ENCODE assay signal across 9 cellular contexts in genomic region chr1:27402349-27402754, GRCh38. TPM values are rescaled to one million over a fixed set of nuclear protein-coding genes. Genes with fewer than 3 reads are reported as not detected.
DNase-seq lines count a peak whose midpoint lies in the region; ATAC-seq and TF ChIP-seq lines count a peak whose summit lies in the region.
"Had no signal": no experiment of that assay in that cellular context is flagged by ENCODE, and none has a peak within 500 bp of the region (broad histone marks: within the 10 kb centered on the region; RNA-seq: fewer than 3 reads in every experiment).

No MANE protein-coding gene starts in this region.

- no peak overlapping the region for H3K27ac Mint-ChIP-seq in Caco-2 (ENCODE audit: unreplicated experiment)

- H3K27ac ChIP-seq in PC-3 (ENCODE audit: low read length) (no peak overlapping the region), esophagus (ENCODE audit: low read depth in 2 of 2, low read length in 1 of 2) (peak overlapping the region; percentile 82 to 97), muscle layer of colon (ENCODE audit: low read depth, low read length) (peak overlapping the region; percentile 81), uterus (peak overlapping the region; percentile 81 to 84)

- POLR2A ChIA-PET in PC-3 (lab: Charles Lee; ENCODE audit: unreplicated experiment) = no interaction called here
- POLR2A ChIA-PET in Caco-2 (lab: Charles Lee) = no interaction called here

- H3K9me3 Mint-ChIP-seq in Caco-2 (ENCODE audit: unreplicated experiment) = no peaks in the 10 kb centered on the region
- H3K9me3 Mint-ChIP-seq: activated naive CD4-positive, alpha-beta T cell treated with anti-CD3 and anti-CD28 coated beads, Interleukin-2, amount 50 U/mL, for 24 hours had no signal

- no peak overlapping the region for H3K4me2 ChIP-seq in PC-3 (ENCODE audit: low read length)

- H3K4me1 ChIP-seq in PC-3 (ENCODE audit: insufficient read depth, low read length) (peaks cover 3% of the 10 kb centered on the region; the same call in 1 of the 2 replicates), esophagus (ENCODE audit: control insufficient read depth in 2 of 2, insufficient read depth in 2 of 2, low read length in 1 of 2) (peaks cover 9 to 24% of the 10 kb centered on the region in 2 donors), muscle layer of colon (ENCODE audit: insufficient read depth, low read length) (peaks cover 63% of the 10 kb centered on the region), uterus (peaks cover 6 to 23% of the 10 kb centered on the region in 2 donors), Caco-2 (peaks cover 8% of the 10 kb centered on the region; the same call in 1 of the 2 replicates)

- peak; percentile 17 for ATAC-seq in PC-3
- ATAC-seq in GM19467 (IDR thresholded peaks at IDR 0.05; ENCODE audit: unreplicated experiment) = no peak

- no peaks in the 10 kb centered on the region for H3K27me3 Mint-ChIP-seq in Caco-2 (ENCODE audit: insufficient read depth, unreplicated experiment)
- H3K27me3 Mint-ChIP-seq: activated naive CD4-positive, alpha-beta T cell treated with anti-CD3 and anti-CD28 coated beads, Interleukin-2, amount 50 U/mL, for 24 hours had no signal

- H3K4me3 ChIP-seq in PC-3 (ENCODE audit: low read length) (no peak overlapping the region), esophagus (ENCODE audit: low read depth in 1 of 2, low read length in 2 of 2) (no peak overlapping the region), muscle layer of colon (ENCODE audit: low read depth in 1 of 2, low read length in 2 of 2) (no peak overlapping the region), uterus (no peak overlapping the region), Caco-2 (ENCODE audit: low read depth, low read length) (no peak overlapping the region)

- peak; percentile 57 for TF ChIP-seq CTCF in PC-3 (conservative IDR thresholded peaks at IDR 0.05; ENCODE audit: low read depth, low read length)
- peak; percentile 65 to 69 (median 66) for TF ChIP-seq CTCF in uterus (IDR thresholded peaks at IDR 0.05)
- TF ChIP-seq CTCF in Caco-2 (IDR thresholded peaks at IDR 0.05; ENCODE audit: insufficient read depth in 1 of 2, low read depth in 1 of 2, low read length in 1 of 2, severe bottlenecking in 1 of 2, unreplicated experiment in 1 of 2) = no peak

- no peak for TF ChIP-seq POLR2A in uterus (IDR thresholded peaks at IDR 0.05)

- no peaks in the 10 kb centered on the region for H3F3A ChIP-seq in PC-3 (ENCODE audit: low read length, unreplicated experiment)

- H3K9me3 ChIP-seq in PC-3 (ENCODE audit: low read length) = no peaks in the 10 kb centered on the region
- H3K9me3 ChIP-seq in esophagus (ENCODE audit: control insufficient read depth in 2 of 2, insufficient read depth in 1 of 2, low read depth in 1 of 2, low read length in 1 of 2) = no peaks in the 10 kb centered on the region
- no peaks in the 10 kb centered on the region for H3K9me3 ChIP-seq in muscle layer of colon (ENCODE audit: low read length)
- no peaks in the 10 kb centered on the region for H3K9me3 ChIP-seq in uterus
- H3K9me3 ChIP-seq in Caco-2 = no peaks in the 10 kb centered on the region

- H3K36me3 ChIP-seq in PC-3 (ENCODE audit: low read depth, low read length) (peaks cover 2% of the 10 kb centered on the region), esophagus (ENCODE audit: control insufficient read depth in 2 of 2, insufficient read depth in 2 of 2, low read length in 1 of 2) (peaks cover 6% of the 10 kb centered on the region in 2 donors), muscle layer of colon (ENCODE audit: insufficient read depth, low read length) (peaks cover 8% of the 10 kb centered on the region), uterus (no peaks in the 10 kb centered on the region), Caco-2 (ENCODE audit: control insufficient read depth, insufficient read depth, low read length) (no peaks in the 10 kb centered on the region)

- DNase-seq in NOMO-1 treated with DMSO at 0.1 percent for 48 hours (lab: John Stamatoyannopoulos, UW; ENCODE audit: unreplicated experiment) = peak; percentile 44
- DNase-seq in NOMO-1 treated with dmso at 0.1 percent for 144 hours (lab: John Stamatoyannopoulos, UW; ENCODE audit: unreplicated experiment) = no peak
- DNase-seq in PC-3 = peak; percentile 53
- DNase-seq in uterus = peak; percentile 72 to 75
- no peak for DNase-seq in Caco-2

- H4K20me1 ChIP-seq in PC-3 (ENCODE audit: low read length) = no peaks in the 10 kb centered on the region

- no peaks in the 10 kb centered on the region for H3K27me3 ChIP-seq in PC-3 (ENCODE audit: low read length)
- H3K27me3 ChIP-seq in esophagus (ENCODE audit: control insufficient read depth in 1 of 2, insufficient read depth in 2 of 2, low read length in 2 of 2) = no peaks in the 10 kb centered on the region
- H3K27me3 ChIP-seq in muscle layer of colon (ENCODE audit: control insufficient read depth in 1 of 2, insufficient read depth in 2 of 2, low read length in 2 of 2) = no peaks in the 10 kb centered on the region
- H3K27me3 ChIP-seq in uterus = no peaks in the 10 kb centered on the region
- no peaks in the 10 kb centered on the region for H3K27me3 ChIP-seq in Caco-2 (replicated peaks; ENCODE audit: control insufficient read depth, insufficient read depth, low read length)

- BruUV-seq in PC-3 (replicated peaks; lab: Mats Ljungman, UMichigan) (no TSS peak), Caco-2 (replicated peaks; lab: Mats Ljungman, UMichigan) (no TSS peak)

- H3K36me3 Mint-ChIP-seq in Caco-2 (ENCODE audit: insufficient read depth, unreplicated experiment) = peaks cover 28% of the 10 kb centered on the region

- CTCF ChIA-PET in PC-3 (lab: Charles Lee) (no interaction called here), Caco-2 (lab: Charles Lee) (interaction anchor here (0.6 to 1.3 kb wide), 3 partner anchors 14 to 94 kb away, joined by 3 to 4 read pairs (median 3); partner anchors contain the start of gene MAP3K6)

- intact Hi-C loops in PC-3 (cut with micrococcal nuclease) = loop anchor here (5.0 kb wide), 1 partner anchor 260 kb away; no protein-coding TSS in a partner anchor
- intact Hi-C loops in uterus (cut with DNase I; ENCODE audit: low total_unique reads) = loop anchor here (5.0 kb wide), 1 partner anchor 205 kb away; no protein-coding TSS in a partner anchor
- intact Hi-C loops in Caco-2 (cut with micrococcal nuclease; ENCODE audit: unreplicated experiment) = no loop called here

- H3K9me2 ChIP-seq in PC-3 (replicated peaks; ENCODE audit: low read length) = no peaks in the 10 kb centered on the region

- H3K9ac ChIP-seq in PC-3 (ENCODE audit: low read length) (no peak overlapping the region), muscle layer of colon (ENCODE audit: low read length) (no peak overlapping the region)

- peaks cover 6% of the 10 kb centered on the region for H3K4me1 Mint-ChIP-seq in Caco-2 (ENCODE audit: low read depth, unreplicated experiment)

- H3K4me3 Mint-ChIP-seq in Caco-2 (ENCODE audit: unreplicated experiment) = no peak overlapping the region

- H2AFZ ChIP-seq in PC-3 (ENCODE audit: low read length) = no peak overlapping the region

- 27 to 33% methylated on average over 8 of the region's 8 CpGs for WGBS in esophagus, 2 donors

- no peaks in the 10 kb centered on the region for H3K79me2 ChIP-seq in PC-3 (ENCODE audit: low read length)

RNA-seq across cellular contexts. Expression of gene GPR3, which starts 9.9 kb away (rescaled TPM):
- total RNA-seq in PC-3 (2014; rRNA removed) = 4.7 TPM in 2 replicates
- polyA plus RNA-seq in esophagus = under 1 TPM; 0.22 to 0.25 TPM
- 1 to 10 TPM in 1 of 4 donors, under 1 TPM in 1, not detected in 2; 0.55 to 1.9 TPM for total RNA-seq in uterus
- 0.91 and 1.2 TPM in 2 replicates for total RNA-seq in Caco-2 (2022)

RNA-seq across cellular contexts. Expression of gene CD164L2, which starts 19.2 kb away (rescaled TPM):
- total RNA-seq in PC-3 (2014; rRNA removed) (0.40 and 0.47 TPM in 2 replicates), uterus (under 1 TPM in 1 of 4 donors, not detected in 3; 0.69 TPM), Caco-2 (2022) (0.21 TPM in 1 of 2 replicates, not detected in the other)
- polyA plus RNA-seq in esophagus = 10 to 100 TPM; 10.5 to 14.5 TPM

RNA-seq across cellular contexts. Expression of gene FCN3, which starts 27.7 kb away (rescaled TPM):
- total RNA-seq in PC-3 (2014; rRNA removed) = not detected in 2 replicates
- 1 to 10 TPM; 1.6 to 2.6 TPM for polyA plus RNA-seq in esophagus
- 1 to 10 TPM in 3 of 4 donors, not detected in 1; 2.1 to 4.7 (median 2.4) TPM for total RNA-seq in uterus
- not detected in 2 replicates for total RNA-seq in Caco-2 (2022)

RNA-seq across cellular contexts. Expression of gene MAP3K6, which starts 35.6 kb away (rescaled TPM):
- total RNA-seq in PC-3 (2014; rRNA removed) = 25.1 and 44.5 TPM in 2 replicates
- 100 to 1,000 TPM in 1 of 2 donors, 10 to 100 TPM in 1; 48.5 to 110 TPM for polyA plus RNA-seq in esophagus
- 100 to 1,000 TPM in 1 of 4 donors, 10 to 100 TPM in 3; 10.9 to 124 (median 16.5) TPM for total RNA-seq in uterus
- total RNA-seq in Caco-2 (2022) = 8.8 and 11.7 TPM in 2 replicates

Comparison
In these comparisons a context has a peak if more than half of its experiments do, and no peak if none do; other contexts are left out.
1. DNase-seq: peak in NOMO-1 treated with DMSO at 0.1 percent for 48 hours (single experiment), PC-3 (single experiment) and uterus (2 of 2); none in NOMO-1 treated with dmso at 0.1 percent for 144 hours (single experiment) and Caco-2 (0 of 2).
2. CTCF ChIP-seq: peak in PC-3 (single experiment) and uterus (4 of 4); none in Caco-2 (0 of 2).